ENCODE assay signal across 16 cellular contexts in genomic region chr5:67383451-67383850, GRCh38.
DNase-seq lines count a peak whose midpoint lies in the region; ATAC-seq, FAIRE-seq and TF ChIP-seq lines count a peak whose summit lies in the region.
"Had no signal": no experiment of that assay in that cellular context is flagged by ENCODE, and none has a peak within 500 bp of the region (broad histone marks: within the 10 kb centered on the region; RNA-seq: fewer than 3 reads in every experiment).

No MANE protein-coding gene starts in this region.

- intact Hi-C loops in pancreas (cut with DNase I) = no loop called here

- H3K27ac ChIP-seq in pancreas = no peak overlapping the region
- H3K27ac ChIP-seq: 22Rv1, BLaER1, GM23248 had no signal

- no peaks in the 10 kb centered on the region for H3K9me3 ChIP-seq in pancreas
- H3K9me3 ChIP-seq: BLaER1 had no signal

- ATAC-seq in pancreas (no peak), GM18505 (IDR thresholded peaks at IDR 0.05; ENCODE audit: unreplicated experiment) (no peak), HG02610 (IDR thresholded peaks at IDR 0.05; ENCODE audit: unreplicated experiment) (no peak), HG02973 (IDR thresholded peaks at IDR 0.05; ENCODE audit: unreplicated experiment) (no peak)
- ATAC-seq: HCT116 had no signal

- peak; percentile 20 for FAIRE-seq in pancreas (lab: Jason Lieb, UNC)
- FAIRE-seq: H54 had no signal

- TF ChIP-seq POLR2A in GM18505 (IDR thresholded peaks at IDR 0.05; ENCODE audit: borderline replicate concordance, extremely low read depth, insufficient read depth, insufficient read length) = no peak

- no peak for TF ChIP-seq CTCF in fibroblast of pulmonary artery (IDR thresholded peaks at IDR 0.05; ENCODE audit: low read length, missing control alignments)
- no peak for TF ChIP-seq CTCF in pancreas (IDR thresholded peaks at IDR 0.05)

- H3K27me3 ChIP-seq in pancreas = no peaks in the 10 kb centered on the region
- H3K27me3 ChIP-seq: BLaER1 had no signal

- DNase-seq in NCI-H2171 treated with DMSO at 0.1 percent for 48 hours (lab: John Stamatoyannopoulos, UW) (peak; percentile 5), NCI-H2171 (lab: John Stamatoyannopoulos, UW) (no peak), fibroblast of pulmonary artery (ENCODE audit: low read depth) (peak; percentile 8), pancreas (no peak), amygdala (lab: John Stamatoyannopoulos, UW) (no peak)
- DNase-seq: AML-193, DMS53, GF-D8, GM23248 had no signal

- H3K4me3 ChIP-seq in fibroblast of pulmonary artery (replicated peaks; ENCODE audit: low read depth, low read length) = no peak overlapping the region
- H3K4me3 ChIP-seq in pancreas = no peak overlapping the region
- H3K4me3 ChIP-seq: BLaER1, GM23248 had no signal

- H3K4me1 ChIP-seq in pancreas = no peaks in the 10 kb centered on the region
- H3K4me1 ChIP-seq: BLaER1 had no signal

- no peaks in the 10 kb centered on the region for H3K36me3 ChIP-seq in pancreas
- H3K36me3 ChIP-seq: BLaER1 had no signal

Comparison
In these comparisons a context has a peak if more than half of its experiments do, and no peak if none do; other contexts are left out.
1. DNase-seq: peak in NCI-H2171 treated with DMSO at 0.1 percent for 48 hours (single experiment) and fibroblast of pulmonary artery (single experiment); none in NCI-H2171 (single experiment), pancreas (0 of 6) and amygdala (0 of 56).